In genomic region chr9:91949293-91949945, GRCh38 we compare ENCODE assay signal across 8 cellular contexts. TPM values are rescaled to one million over a fixed set of nuclear protein-coding genes. Genes with fewer than 3 reads are reported as not detected.
DNase-seq lines count a peak whose midpoint lies in the region; ATAC-seq and TF ChIP-seq lines count a peak whose summit lies in the region.

No MANE protein-coding gene starts in this region.

- H3K27ac ChIP-seq in esophagus squamous epithelium, result peak overlapping the region; percentile 78 to 90 (median 84)

- H3K27me3 Mint-ChIP-seq in Calu3 (ENCODE audit: unreplicated experiment), result peaks cover 81% of the 10 kb centered on the region

- CTCF ChIA-PET in Calu3 (lab: Charles Lee), result no interaction called here

- in situ Hi-C loops in GM13977 (cut with MboI; ENCODE audit: low pct_unique_long_range_greater_than_20kb, low sequenced_read_pairs, unreplicated experiment), result no loop called here

- TF ChIP-seq CTCF in Calu3 (IDR thresholded peaks at IDR 0.05; ENCODE audit: unreplicated experiment) (no peak), esophagus squamous epithelium (IDR thresholded peaks at IDR 0.05) (no peak), omental fat pad (IDR thresholded peaks at IDR 0.05) (no peak), GM13977 (IDR thresholded peaks at IDR 0.05; ENCODE audit: extremely low read depth, insufficient read depth, missing control alignments) (no peak)

- H3K9me3 Mint-ChIP-seq in Calu3 (ENCODE audit: low read depth, unreplicated experiment), result peaks cover 2% of the 10 kb centered on the region

- H3K9me3 ChIP-seq in esophagus squamous epithelium, result peaks cover 0 to 9% (median 6%) of the 10 kb centered on the region in 3 donors

- no peaks in the 10 kb centered on the region for H3K36me3 ChIP-seq in esophagus squamous epithelium

- no peak overlapping the region for H3K27ac Mint-ChIP-seq in Calu3 (ENCODE audit: unreplicated experiment)

- WGBS in esophagus squamous epithelium, 2 donors, result 0% methylated on average over 1 to 13 of the region's 72 CpGs

- intact Hi-C loops in Calu3 (cut with micrococcal nuclease; ENCODE audit: unreplicated experiment), result no loop called here
- intact Hi-C loops in esophagus squamous epithelium (cut with DNase I), result no loop called here

- peaks cover 0 to 90% (median 4%) of the 10 kb centered on the region in 4 donors for H3K27me3 ChIP-seq in esophagus squamous epithelium

- H3K4me1 Mint-ChIP-seq in Calu3 (ENCODE audit: low read depth, unreplicated experiment), result peaks cover 2% of the 10 kb centered on the region

- peak; percentile 1 for ATAC-seq in omental fat pad (ENCODE audit: low FRiP score)
- ATAC-seq in HG03521 (IDR thresholded peaks at IDR 0.05; ENCODE audit: unreplicated experiment), result no peak

- peak overlapping the region; percentile 46 for H3K4me3 Mint-ChIP-seq in Calu3 (ENCODE audit: low read depth, unreplicated experiment)

- no TSS peak for BruUV-seq in Calu3 (replicated peaks; lab: Mats Ljungman, UMichigan)

- H3K4me1 ChIP-seq in esophagus squamous epithelium, result peaks cover 8 to 63% (median 17%) of the 10 kb centered on the region in 3 donors

- no peak for TF ChIP-seq POLR2A in esophagus squamous epithelium (IDR thresholded peaks at IDR 0.05)

- no peaks in the 10 kb centered on the region for H3K36me3 Mint-ChIP-seq in Calu3 (ENCODE audit: insufficient read depth, unreplicated experiment)

- no peak for DNase-seq in Calu3
- peak; percentile 20 for DNase-seq in NCI-H2171 (lab: John Stamatoyannopoulos, UW)
- DNase-seq in esophagus squamous epithelium (lab: John Stamatoyannopoulos, UW), result no peak
- DNase-seq in omental fat pad (ENCODE audit: low spot score), result no peak
- DNase-seq in UCSD-AML1 (lab: John Stamatoyannopoulos, UW; ENCODE audit: unreplicated experiment), result no peak
- DNase-seq in GM13977 (ENCODE audit: low spot score), result no peak
- DNase-seq in HuH-7 (ENCODE audit: low spot score), result no peak

- peak overlapping the region; percentile 39 to 75 (median 54) for H3K4me3 ChIP-seq in esophagus squamous epithelium

RNA-seq across cellular contexts. Expression of gene ROR2, which starts 0.6 kb away (rescaled TPM):
- total RNA-seq in Calu3 (2022) (not detected in 2 replicates), esophagus squamous epithelium (10 to 100 TPM in 1 of 4 donors, 1 to 10 TPM in 2, under 1 TPM in 1; 0.68 to 12.6 (median 3.7) TPM), omental fat pad (10 to 100 TPM in 2 of 4 donors, 1 to 10 TPM in 2; 6.3 to 32.2 (median 15.1) TPM)
